30 cellular contexts compared by ENCODE assay signal in genomic region chr2:167987558-167987957, GRCh38.
"Had no signal": no experiment of that assay in that cellular context is flagged by ENCODE, and none has a peak within 500 bp of the region (broad histone marks: within the 10 kb centered on the region; RNA-seq: fewer than 3 reads in every experiment).

No MANE protein-coding gene starts in this region.

- H3K9me3 ChIP-seq: ascending aorta, colonic mucosa, neutrophil, stomach, suprapubic skin, tibial artery, upper lobe of right lung had no signal

- H3K27me3 ChIP-seq: ascending aorta, cardiac muscle cell, colonic mucosa, neutrophil, stomach, suprapubic skin, tibial artery, upper lobe of right lung had no signal

- DNase-seq: activated CD4-positive, alpha-beta memory T cell treated with anti-CD3 and anti-CD28 coated beads, Interleukin-2, amount 10 ng/mL, durations not matched to agents 7 days and 5 days; activated CD4-positive, alpha-beta T cell treated with anti-CD3 and anti-CD28 coated beads, Interleukin-2, amount 10 ng/mL, durations not matched to agents 7 days and 5 days; activated CD4-positive, CD25-positive, alpha-beta regulatory T cell treated with anti-CD3 and anti-CD28 coated beads, Interleukin-2, amount 50 U/mL, for 72 hours; activated CD8-positive, alpha-beta memory T cell treated with anti-CD3 and anti-CD28 coated beads, Interleukin-2, amount 50 U/mL, for 48 hours; activated gamma-delta T cell; activated naive CD4-positive, alpha-beta T cell treated with anti-CD3 and anti-CD28 coated beads, Interleukin-2, amount 10 ng/mL, durations not matched to agents 7 days and 5 days; activated naive CD8-positive, alpha-beta T cell treated with anti-CD3 and anti-CD28 coated beads, Interleukin-2, amount 10 ng/mL, durations not matched to agents 7 days and 5 days; activated T-cell treated with anti-CD3 and anti-CD28 coated beads, Interleukin-2, amount 50 U/mL, for 24 hours; cerebellar nuclear complex; colonic mucosa; effector CD8-positive, alpha-beta T cell; islet precursor cell; left cardiac atrium; left ventricle myocardium superior; nephron progenitor cell; retina; stimulated activated CD4-positive, alpha-beta T cell treated with anti-CD3 and anti-CD28 coated beads, Interleukin-12 subunit alpha, Interleukin-12 subunit beta, amount 100 ng/mL, for 4 hours; stimulated activated CD4-positive, alpha-beta T cell treated with anti-CD3 and anti-CD28 coated beads, Interleukin-4, amount 100 ng/mL, for 1 hour; stomach; tibial artery; upper lobe of right lung had no signal

- H3K27ac ChIP-seq: ascending aorta, cardiac muscle cell, colonic mucosa, epithelial cell of prostate, neutrophil, skin epidermis, stomach, suprapubic skin, tibial artery, upper lobe of right lung, VCaP had no signal

- ATAC-seq: left cardiac atrium; left ventricle myocardium superior; sciatic nerve; stimulated activated effector memory CD8-positive, alpha-beta T cell treated with anti-CD3 and anti-CD28 coated beads, Interleukin-12 subunit alpha, Interleukin-12 subunit beta, amount 100 ng/mL, for 72 hours; upper lobe of right lung had no signal

- H3K36me3 ChIP-seq: ascending aorta, colonic mucosa, neutrophil, tibial artery, upper lobe of right lung had no signal

- H3K4me1 ChIP-seq: ascending aorta, colonic mucosa, suprapubic skin had no signal

- H3K4me3 ChIP-seq: ascending aorta, cardiac muscle cell, colonic mucosa, skin epidermis, stomach, suprapubic skin, tibial artery, upper lobe of right lung had no signal
